ENCODE assay signal across 26 cellular contexts in the genomic region with DNA sequence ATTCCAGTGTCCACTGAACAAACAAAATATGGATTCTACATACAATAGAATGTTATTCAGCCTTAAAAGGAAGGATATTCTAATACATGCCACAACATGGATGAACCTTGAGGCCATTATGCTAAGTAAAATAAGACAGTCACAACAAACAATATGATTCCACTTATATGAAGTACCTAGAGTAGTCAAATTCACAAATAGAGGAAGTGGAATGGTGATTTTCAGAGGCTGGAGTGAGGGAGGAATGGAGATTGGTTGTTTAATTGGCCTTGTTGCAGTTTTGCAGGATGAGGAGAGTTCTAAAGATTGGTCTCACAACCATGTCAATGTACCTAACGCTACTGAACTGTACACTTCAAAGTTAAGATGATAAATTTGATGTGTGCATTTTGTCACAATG.
"Had no signal": no experiment of that assay in that cellular context is flagged by ENCODE, and none has a peak within 500 bp of the region (broad histone marks: within the 10 kb centered on the region; RNA-seq: fewer than 3 reads in every experiment).

No MANE protein-coding gene starts in this region.

- H3K4me3 Mint-ChIP-seq: activated CD4-positive, alpha-beta memory T cell treated with anti-CD3 and anti-CD28 coated beads, Interleukin-2, amount 10 ng/mL, durations not matched to agents 7 days and 5 days; activated CD4-positive, alpha-beta T cell treated with anti-CD3 and anti-CD28 coated beads for 36 hours; activated naive CD4-positive, alpha-beta T cell treated with anti-CD3 and anti-CD28 coated beads for 36 hours; activated naive CD8-positive, alpha-beta T cell; activated T-helper 17 cell treated with anti-CD3 and anti-CD28 coated beads, Interleukin-2, amount 50 U/mL, for 72 hours; brain; central memory CD8-positive, alpha-beta T cell; dendritic cell treated with granulocyte-macrophage colony-stimulating factor and Interleukin-4, amounts not matched to agents 40 ng/mL and 50 ng/mL, for 4 days had no signal

- H3K9me3 Mint-ChIP-seq: activated CD4-positive, alpha-beta memory T cell treated with anti-CD3 and anti-CD28 coated beads, Interleukin-2, amount 10 ng/mL, durations not matched to agents 7 days and 5 days; activated T-helper 17 cell treated with anti-CD3 and anti-CD28 coated beads, Interleukin-2, amount 50 U/mL, for 72 hours; central memory CD8-positive, alpha-beta T cell; dendritic cell treated with granulocyte-macrophage colony-stimulating factor and Interleukin-4, amounts not matched to agents 40 ng/mL and 50 ng/mL, for 4 days had no signal

- FAIRE-seq: astrocyte, colon had no signal

- ATAC-seq: activated CD4-positive, alpha-beta T cell treated with anti-CD3 and anti-CD28 coated beads for 36 hours; activated T-helper 17 cell treated with anti-CD3 and anti-CD28 coated beads, Interleukin-2, amount 50 U/mL, for 72 hours had no signal

- DNase-seq: activated CD4-positive, alpha-beta memory T cell treated with anti-CD3 and anti-CD28 coated beads, Interleukin-2, amount 10 ng/mL, durations not matched to agents 7 days and 5 days; activated CD4-positive, alpha-beta T cell treated with anti-CD3 and anti-CD28 coated beads for 36 hours; activated CD4-positive, alpha-beta T cell treated with anti-CD3 and anti-CD28 coated beads, Interleukin-2, amount 50 U/mL, for 1 hour; activated gamma-delta T cell; activated naive CD4-positive, alpha-beta T cell treated with anti-CD3 and anti-CD28 coated beads for 36 hours; activated T-cell treated with anti-CD3 and anti-CD28 coated beads for 4 hours; activated T-cell treated with anti-CD3 and anti-CD28 coated beads, Interleukin-2, amount 50 U/mL, for 48 hours; amygdala; KG1; NCI-H1048; NCI-H2081; NCI-H2171; NCI-H2227 treated with DMSO at 0.1 percent for 48 hours; NCI-H446 treated with DMSO at 0.1 percent for 48 hours; NCI-H526 treated with DMSO at 0.1 percent for 48 hours; NCI-H82; T-helper 1 cell; WERI-Rb-1 had no signal

- H3K27me3 Mint-ChIP-seq: activated T-helper 17 cell treated with anti-CD3 and anti-CD28 coated beads, Interleukin-2, amount 50 U/mL, for 72 hours; central memory CD8-positive, alpha-beta T cell; dendritic cell treated with granulocyte-macrophage colony-stimulating factor and Interleukin-4, amounts not matched to agents 40 ng/mL and 50 ng/mL, for 4 days had no signal

- H3K4me1 Mint-ChIP-seq: activated CD4-positive, alpha-beta memory T cell treated with anti-CD3 and anti-CD28 coated beads, Interleukin-2, amount 10 ng/mL, durations not matched to agents 7 days and 5 days; activated CD4-positive, alpha-beta T cell treated with anti-CD3 and anti-CD28 coated beads for 36 hours; activated T-helper 17 cell treated with anti-CD3 and anti-CD28 coated beads, Interleukin-2, amount 50 U/mL, for 72 hours had no signal

- H3K36me3 ChIP-seq: WERI-Rb-1 had no signal

- H3K27ac Mint-ChIP-seq: activated CD4-positive, alpha-beta memory T cell treated with anti-CD3 and anti-CD28 coated beads, Interleukin-2, amount 10 ng/mL, durations not matched to agents 7 days and 5 days; activated CD4-positive, alpha-beta T cell treated with anti-CD3 and anti-CD28 coated beads for 36 hours; activated naive CD4-positive, alpha-beta T cell treated with anti-CD3 and anti-CD28 coated beads for 36 hours; activated naive CD8-positive, alpha-beta T cell; activated T-helper 17 cell treated with anti-CD3 and anti-CD28 coated beads, Interleukin-2, amount 50 U/mL, for 72 hours; dendritic cell treated with granulocyte-macrophage colony-stimulating factor and Interleukin-4, amounts not matched to agents 40 ng/mL and 50 ng/mL, for 4 days had no signal

- H3K27ac ChIP-seq: SK-N-MC, WERI-Rb-1 had no signal

- H3K4me3 ChIP-seq: SK-N-MC had no signal
